15 cellular contexts compared by ENCODE assay signal in genomic region chr10:5524721-5525531, GRCh38. TPM values are rescaled to one million over a fixed set of nuclear protein-coding genes. Genes with fewer than 3 reads are reported as not detected.
DNase-seq lines count a peak whose midpoint lies in the region; ATAC-seq and TF ChIP-seq lines count a peak whose summit lies in the region.
"Had no signal": no experiment of that assay in that cellular context is flagged by ENCODE, and none has a peak within 500 bp of the region (broad histone marks: within the 10 kb centered on the region; RNA-seq: fewer than 3 reads in every experiment).

Gene CALML3, plus strand, starts transcription at chr10:5524961. Its CDS starts 125 bp downstream, at chr10:5525086.

- H3K4me3 Mint-ChIP-seq in activated T-cell treated with anti-CD3 and anti-CD28 coated beads, Interleukin-2, amount 50 U/mL, for 24 hours: no peak within 1 kb of the TSS
- no peak within 1 kb of the TSS for H3K4me3 Mint-ChIP-seq in activated B cell treated with CpG ODN at 0.5 μM for 24 hours
- H3K4me3 Mint-ChIP-seq: activated naive CD4-positive, alpha-beta T cell treated with anti-CD3 and anti-CD28 coated beads for 36 hours had no signal

- H3K9me3 Mint-ChIP-seq in activated T-cell treated with anti-CD3 and anti-CD28 coated beads, Interleukin-2, amount 50 U/mL, for 24 hours: no peaks in the 10 kb centered on the region
- H3K9me3 Mint-ChIP-seq in activated B cell treated with CpG ODN at 0.5 μM for 24 hours: no peaks in the 10 kb centered on the region
- H3K9me3 Mint-ChIP-seq: activated naive CD4-positive, alpha-beta T cell treated with anti-CD3 and anti-CD28 coated beads for 36 hours had no signal

- ATAC-seq in activated B cell treated with CpG ODN at 0.5 μM for 24 hours (ENCODE audit: low read depth) (no peak), left colon (peak; percentile 61), HG03457 (IDR thresholded peaks at IDR 0.05; ENCODE audit: unreplicated experiment) (no peak), HG03196 (IDR thresholded peaks at IDR 0.05; ENCODE audit: unreplicated experiment) (no peak)

- H3K27me3 ChIP-seq in suprapubic skin: no peaks in the 10 kb centered on the region
- H3K27me3 ChIP-seq: cardiac muscle cell had no signal

- TF ChIP-seq CTCF in activated B cell treated with CpG ODN at 0.5 μM for 24 hours (IDR thresholded peaks at IDR 0.05) (no peak), suprapubic skin (IDR thresholded peaks at IDR 0.05) (no peak)

- peaks cover 28% of the 10 kb centered on the region for H3K4me1 ChIP-seq in suprapubic skin

- peak within 1 kb of the TSS; percentile 84 for H3K27ac ChIP-seq in suprapubic skin
- H3K27ac ChIP-seq: cardiac muscle cell had no signal

- H3K27ac Mint-ChIP-seq in activated T-cell treated with anti-CD3 and anti-CD28 coated beads, Interleukin-2, amount 50 U/mL, for 24 hours: no peak within 1 kb of the TSS
- H3K27ac Mint-ChIP-seq in activated B cell treated with CpG ODN at 0.5 μM for 24 hours: no peak within 1 kb of the TSS
- H3K27ac Mint-ChIP-seq: activated naive CD4-positive, alpha-beta T cell treated with anti-CD3 and anti-CD28 coated beads for 36 hours had no signal

- CTCF ChIA-PET in activated B cell treated with CpG ODN at 0.5 μM for 24 hours (lab: Charles Lee): no interaction called here

- H3K36me3 ChIP-seq in suprapubic skin: no peaks in the 10 kb centered on the region
- H3K36me3 ChIP-seq: cardiac muscle cell had no signal

- DNase-seq in activated T-cell treated with anti-CD3 and anti-CD28 coated beads, Interleukin-2, amount 50 U/mL, for 24 hours: peak; percentile 15
- DNase-seq in activated T-cell treated with anti-CD3 and anti-CD28 coated beads for 4 hours: no peak
- DNase-seq in activated B cell treated with CpG ODN at 0.5 μM for 24 hours: peak; percentile 8
- peak; percentile 27 to 36 for DNase-seq in left colon
- peak; percentile 65 to 82 for DNase-seq in suprapubic skin (ENCODE audit: low spot score in 2 of 2)
- no peak for DNase-seq in SW480 (ENCODE audit: low spot score)
- DNase-seq: activated CD8-positive, alpha-beta memory T cell treated with anti-CD3 and anti-CD28 coated beads for 24 hours; activated naive CD4-positive, alpha-beta T cell treated with anti-CD3 and anti-CD28 coated beads for 36 hours; NCI-H2171; NK-92 treated with Interleukin-12 subunit alpha and Interleukin-12 subunit beta, amount 100 ng/mL, for 24 hours; stimulated activated naive CD4-positive, alpha-beta T cell had no signal

- peaks cover 2% of the 10 kb centered on the region for H3K27me3 Mint-ChIP-seq in activated T-cell treated with anti-CD3 and anti-CD28 coated beads, Interleukin-2, amount 50 U/mL, for 24 hours
- peaks cover 10% of the 10 kb centered on the region for H3K27me3 Mint-ChIP-seq in activated B cell treated with CpG ODN at 0.5 μM for 24 hours

- H3K36me3 Mint-ChIP-seq in activated T-cell treated with anti-CD3 and anti-CD28 coated beads, Interleukin-2, amount 50 U/mL, for 24 hours (ENCODE audit: low read depth): no peaks in the 10 kb centered on the region
- no peaks in the 10 kb centered on the region for H3K36me3 Mint-ChIP-seq in activated B cell treated with CpG ODN at 0.5 μM for 24 hours (ENCODE audit: low read depth)

- intact Hi-C loops in activated B cell treated with CpG ODN at 0.5 μM for 24 hours (cut with micrococcal nuclease) (no loop called here), left colon (cut with DNase I, micrococcal nuclease) (no loop called here)

- no peaks in the 10 kb centered on the region for H3K9me3 ChIP-seq in suprapubic skin

- POLR2A ChIA-PET in activated B cell treated with CpG ODN at 0.5 μM for 24 hours (lab: Charles Lee): no interaction called here

- peak within 1 kb of the TSS; percentile 47 for H3K4me3 ChIP-seq in suprapubic skin
- H3K4me3 ChIP-seq: cardiac muscle cell had no signal

- no peak for TF ChIP-seq EP300 in suprapubic skin (IDR thresholded peaks at IDR 0.05)

- no peak for TF ChIP-seq POLR2A in suprapubic skin (IDR thresholded peaks at IDR 0.05)

- WGBS in suprapubic skin: 84% methylated on average over 31 of the region's 60 CpGs

- no peaks in the 10 kb centered on the region for H3K4me1 Mint-ChIP-seq in activated T-cell treated with anti-CD3 and anti-CD28 coated beads, Interleukin-2, amount 50 U/mL, for 24 hours (ENCODE audit: low read depth)
- no peaks in the 10 kb centered on the region for H3K4me1 Mint-ChIP-seq in activated B cell treated with CpG ODN at 0.5 μM for 24 hours

RNA-seq across cellular contexts. Expression of gene CALML3, which starts in this region (rescaled TPM):
- not detected in 2 replicates for total RNA-seq in activated B cell treated with CpG ODN at 0.5 μM for 24 hours
- under 1 TPM; 0.08 to 0.09 TPM for total RNA-seq in left colon
- 100 to 1,000 TPM in 2 of 4 donors, 10 to 100 TPM in 2; 27.4 to 296 (median 105) TPM for total RNA-seq in suprapubic skin
- total RNA-seq: activated naive CD4-positive, alpha-beta T cell treated with anti-CD3 and anti-CD28 coated beads for 36 hours; cardiac muscle cell; SK-MEL-5 had no signal

Comparison
In these comparisons a context has a peak if more than half of its experiments do, and no peak if none do; other contexts are left out.
1. RNA of gene CALML3 (total RNA-seq): 27.4 to 296 TPM in suprapubic skin; 0.08 to 0.09 TPM in left colon and not detected in activated B cell treated with CpG ODN at 0.5 μM for 24 hours; every median in the first group is over 10 times any median in the second.
2. DNase-seq: peak in activated T-cell treated with anti-CD3 and anti-CD28 coated beads, Interleukin-2, amount 50 U/mL, for 24 hours (single experiment) and suprapubic skin (2 of 2); none in activated T-cell treated with anti-CD3 and anti-CD28 coated beads for 4 hours (single experiment) and SW480 (single experiment).
3. Peak in DNase-seq in activated B cell treated with CpG ODN at 0.5 μM for 24 hours; RNA of the gene not detected or under 1 TPM.
4. Peak in DNase-seq and ATAC-seq in left colon; RNA of the gene not detected or under 1 TPM.